In the genomic region with DNA sequence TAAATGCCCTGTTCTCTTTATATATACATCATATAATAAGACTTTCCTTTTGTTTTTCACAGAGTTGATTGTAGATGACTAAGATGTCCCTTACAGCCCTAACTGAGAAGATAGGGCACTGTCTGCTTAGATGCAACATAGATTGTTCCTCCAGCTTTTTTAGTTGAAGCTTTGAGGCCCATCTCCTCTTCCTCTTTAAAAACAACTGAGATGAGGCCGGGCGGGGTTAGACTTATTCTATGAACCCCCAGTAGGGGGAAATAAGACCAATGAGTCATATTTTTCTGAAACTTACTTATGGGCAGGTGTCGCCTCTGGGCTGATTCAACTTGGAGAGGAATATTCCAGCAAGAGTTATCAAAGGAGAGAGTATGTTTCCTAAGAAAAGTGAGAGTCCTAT, we compare ENCODE assay signal across 10 cellular contexts.
DNase-seq lines count a peak whose midpoint lies in the region; ATAC-seq and TF ChIP-seq lines count a peak whose summit lies in the region.
"Had no signal": no experiment of that assay in that cellular context is flagged by ENCODE, and none has a peak within 500 bp of the region (broad histone marks: within the 10 kb centered on the region; RNA-seq: fewer than 3 reads in every experiment).

No MANE protein-coding gene starts in this region.

- DNase-seq in activated CD4-positive, alpha-beta T cell treated with anti-CD3 and anti-CD28 coated beads, Interleukin-2, amount 50 U/mL, for 48 hours, result peak; percentile 21 to 44
- DNase-seq in NK-92 treated with Interleukin-12 subunit alpha and Interleukin-12 subunit beta, amount 100 ng/mL, for 24 hours (lab: John Stamatoyannopoulos, UW), result no peak
- no peak for DNase-seq in Kasumi-1 (lab: John Stamatoyannopoulos, UW)
- DNase-seq: NCI-H2029 treated with DMSO at 0.1 percent for 48 hours had no signal

- no peak overlapping the region for H3K27ac ChIP-seq in C4-2B
- H3K27ac ChIP-seq: suprapubic skin had no signal

- ATAC-seq in GM18907 (IDR thresholded peaks at IDR 0.05; ENCODE audit: unreplicated experiment) (peak; percentile 67), HG03342 (IDR thresholded peaks at IDR 0.05; ENCODE audit: unreplicated experiment) (peak; percentile 77), HG03520 (IDR thresholded peaks at IDR 0.05; ENCODE audit: unreplicated experiment) (no peak), HG03571 (IDR thresholded peaks at IDR 0.05; ENCODE audit: unreplicated experiment) (no peak)

- TF ChIP-seq CTCF in C4-2B (conservative IDR thresholded peaks at IDR 0.05), result peak; percentile 12

Comparison
In these comparisons a context has a peak if more than half of its experiments do, and no peak if none do; other contexts are left out.
1. ATAC-seq: peak in GM18907 (single experiment) and HG03342 (single experiment); none in HG03520 (single experiment) and HG03571 (single experiment).
2. DNase-seq: peak in activated CD4-positive, alpha-beta T cell treated with anti-CD3 and anti-CD28 coated beads, Interleukin-2, amount 50 U/mL, for 48 hours (2 of 2); none in NK-92 treated with Interleukin-12 subunit alpha and Interleukin-12 subunit beta, amount 100 ng/mL, for 24 hours (single experiment) and Kasumi-1 (0 of 2).